ENCODE assay signal across 16 cellular contexts in genomic region chrX:14963447-14964236, GRCh38.
DNase-seq lines count a peak whose midpoint lies in the region; ATAC-seq and TF ChIP-seq lines count a peak whose summit lies in the region.
"Had no signal": no experiment of that assay in that cellular context is flagged by ENCODE, and none has a peak within 500 bp of the region (broad histone marks: within the 10 kb centered on the region; RNA-seq: fewer than 3 reads in every experiment).

No MANE protein-coding gene starts in this region.

- TF ChIP-seq CTCF in AG10803 (conservative IDR thresholded peaks at IDR 0.05; ENCODE audit: low read length) (no peak), prostate gland (IDR thresholded peaks at IDR 0.05) (no peak)

- intact Hi-C loops in prostate gland (cut with DNase I): no loop called here

- peaks cover 6% of the 10 kb centered on the region for H3K4me1 ChIP-seq in adipocyte (ENCODE audit: control insufficient read depth, insufficient read depth, low read length)
- H3K4me1 ChIP-seq in prostate gland (replicated peaks): no peaks in the 10 kb centered on the region
- H3K4me1 ChIP-seq: BE2C had no signal

- no peak for ATAC-seq in GM21528 (IDR thresholded peaks at IDR 0.05; ENCODE audit: low FRiP score, unreplicated experiment)
- ATAC-seq: activated CD4-positive, alpha-beta T cell treated with anti-CD3 and anti-CD28 coated beads for 36 hours; stimulated activated naive B cell treated with anti-CD40 and anti-IgM and Interleukin-4, amounts not matched to agents 10 μg/mL and 1 μg/mL and 100 μg/mL, for 72 hours had no signal

- WGBS in prostate gland: 36% methylated on average over 1 of the region's 1 CpG

- no peak overlapping the region for H3K27ac ChIP-seq in prostate gland

- H3K27me3 ChIP-seq in adipocyte (replicated peaks; ENCODE audit: control insufficient read depth, insufficient read depth, low read length) (no peaks in the 10 kb centered on the region), prostate gland (replicated peaks; ENCODE audit: insufficient read depth) (no peaks in the 10 kb centered on the region)
- H3K27me3 ChIP-seq: BE2C had no signal

- no peak for TF ChIP-seq POLR2A in prostate gland (IDR thresholded peaks at IDR 0.05)

- no peak overlapping the region for H3K4me3 ChIP-seq in AG10803 (ENCODE audit: low read length)
- H3K4me3 ChIP-seq in adipocyte (ENCODE audit: low read length): no peak overlapping the region
- no peak overlapping the region for H3K4me3 ChIP-seq in prostate gland

- H3K9ac ChIP-seq in adipocyte (ENCODE audit: low read length): no peak overlapping the region

- DNase-seq in AG10803 (ENCODE audit: low read depth): peak; percentile 65
- peak; percentile 85 for DNase-seq in HT1080 (ENCODE audit: low read depth)
- DNase-seq in adipocyte (ENCODE audit: low read depth): peak; percentile 15
- DNase-seq in iris pigment epithelial cell (ENCODE audit: low read depth): peak; percentile 31
- DNase-seq in NK-92 treated with Interleukin-12 subunit alpha and Interleukin-12 subunit beta, amount 100 ng/mL, for 24 hours (lab: John Stamatoyannopoulos, UW): no peak
- DNase-seq in prostate gland (ENCODE audit: low spot score): no peak
- DNase-seq in NCI-H774 (lab: John Stamatoyannopoulos, UW): no peak
- DNase-seq: activated CD4-positive, alpha-beta T cell treated with anti-CD3 and anti-CD28 coated beads for 36 hours; activated T-cell treated with anti-CD3 and anti-CD28 coated beads, Interleukin-2, amount 50 U/mL, for 48 hours; anterior cingulate cortex; BE2C; effector memory CD4-positive, alpha-beta T cell; NCI-H187; stimulated activated CD4-positive, alpha-beta T cell treated with anti-CD3 and anti-CD28 coated beads, Interleukin-2, amount 100 ng/mL, for 24 hours; stimulated activated naive B cell treated with anti-CD40 and anti-IgM and Interleukin-4, amounts not matched to agents 10 μg/mL and 1 μg/mL and 100 μg/mL, for 72 hours had no signal

- H3K36me3 ChIP-seq in adipocyte (ENCODE audit: control insufficient read depth, insufficient read depth, low read length, severe bottlenecking): no peaks in the 10 kb centered on the region
- no peaks in the 10 kb centered on the region for H3K36me3 ChIP-seq in prostate gland
- H3K36me3 ChIP-seq: BE2C had no signal

- H3K9me3 ChIP-seq in adipocyte (ENCODE audit: control insufficient read depth, low read length) (no peaks in the 10 kb centered on the region), prostate gland (no peaks in the 10 kb centered on the region)
- H3K9me3 ChIP-seq: BE2C had no signal

Comparison
In these comparisons a context has a peak if more than half of its experiments do, and no peak if none do; other contexts are left out.
1. DNase-seq: peak in AG10803 (single experiment), HT1080 (single experiment), adipocyte (single experiment) and iris pigment epithelial cell (single experiment); none in NK-92 treated with Interleukin-12 subunit alpha and Interleukin-12 subunit beta, amount 100 ng/mL, for 24 hours (single experiment), prostate gland (single experiment) and NCI-H774 (single experiment).